Comparison of ENCODE assay signal across 9 cellular contexts in genomic region chr1:155070392-155070700, GRCh38. TPM values are rescaled to one million over a fixed set of nuclear protein-coding genes. Genes with fewer than 3 reads are reported as not detected.
DNase-seq lines count a peak whose midpoint lies in the region; ATAC-seq and TF ChIP-seq lines count a peak whose summit lies in the region.
"Had no signal": no experiment of that assay in that cellular context is flagged by ENCODE, and none has a peak within 500 bp of the region (broad histone marks: within the 10 kb centered on the region; RNA-seq: fewer than 3 reads in every experiment).

No MANE protein-coding gene starts in this region.

- no peak for ATAC-seq in activated T-cell treated with anti-CD3 and anti-CD28 coated beads, Interleukin-2, amount 50 U/mL, for 72 hours (replicated peaks in 1 of 2)
- ATAC-seq in memory B cell (ENCODE audit: low read depth) (no peak), GM21825 (IDR thresholded peaks at IDR 0.05; ENCODE audit: unreplicated experiment) (no peak)

- no peak overlapping the region for H3K27ac Mint-ChIP-seq in activated T-cell treated with anti-CD3 and anti-CD28 coated beads, Interleukin-2, amount 50 U/mL, for 72 hours
- H3K27ac Mint-ChIP-seq in brain (peak overlapping the region in 4 of 5 experiments; percentile 38 to 93 (median 76)), memory B cell (no peak overlapping the region)

- no peaks in the 10 kb centered on the region for H3K9me3 Mint-ChIP-seq in activated T-cell treated with anti-CD3 and anti-CD28 coated beads, Interleukin-2, amount 50 U/mL, for 72 hours
- H3K9me3 Mint-ChIP-seq in brain (no peaks in the 10 kb centered on the region), memory B cell (no peaks in the 10 kb centered on the region)

- no peak for TF ChIP-seq CTCF in brain (conservative IDR thresholded peaks at IDR 0.05)
- no peak for TF ChIP-seq CTCF in tibial artery (IDR thresholded peaks at IDR 0.05)

- no peaks in the 10 kb centered on the region for H3K27me3 Mint-ChIP-seq in activated T-cell treated with anti-CD3 and anti-CD28 coated beads, Interleukin-2, amount 50 U/mL, for 72 hours (ENCODE audit: low read depth)
- H3K27me3 Mint-ChIP-seq in brain (peaks cover 4% of the 10 kb centered on the region), memory B cell (no peaks in the 10 kb centered on the region)

- H3K27me3 ChIP-seq in tibial artery = no peaks in the 10 kb centered on the region

- peak overlapping the region; percentile 46 to 49 for H3K4me3 ChIP-seq in tibial artery

- no peak for DNase-seq in activated T-cell treated with anti-CD3 and anti-CD28 coated beads, Interleukin-2, amount 50 U/mL, for 72 hours
- no peak for DNase-seq in activated T-cell treated with anti-CD3 and anti-CD28 coated beads, Interleukin-2, amount 50 U/mL, for 1 hour
- DNase-seq in memory B cell (ENCODE audit: low spot score in 2 of 2) (no peak), tibial artery (no peak), NCI-H146 (lab: John Stamatoyannopoulos, UW) (no peak), NCI-H748 treated with DMSO at 0.1 percent for 48 hours (lab: John Stamatoyannopoulos, UW) (no peak)
- DNase-seq: foreskin melanocyte had no signal

- no peaks in the 10 kb centered on the region for H3K9me3 ChIP-seq in tibial artery

- peak overlapping the region in 1 of 2 donors; percentile 56 for H3K27ac ChIP-seq in tibial artery

- intact Hi-C loops in tibial artery (cut with DNase I; ENCODE audit: low total_unique reads) = no loop called here

- H3K4me3 Mint-ChIP-seq in activated T-cell treated with anti-CD3 and anti-CD28 coated beads, Interleukin-2, amount 50 U/mL, for 72 hours = peak overlapping the region; percentile 28 to 62
- H3K4me3 Mint-ChIP-seq in brain (peak overlapping the region; percentile 46 to 81 (median 72)), memory B cell (peak overlapping the region; percentile 47)

- H3K4me1 ChIP-seq in tibial artery = peaks cover 0 to 16% (median 13%) of the 10 kb centered on the region in 4 donors

- H3K4me1 Mint-ChIP-seq in activated T-cell treated with anti-CD3 and anti-CD28 coated beads, Interleukin-2, amount 50 U/mL, for 72 hours (ENCODE audit: low read depth) = peaks cover 19% of the 10 kb centered on the region
- H3K4me1 Mint-ChIP-seq in brain (peaks cover 50% of the 10 kb centered on the region), memory B cell (peaks cover 32% of the 10 kb centered on the region)

- peaks cover 0 to 1% of the 10 kb centered on the region in 2 donors for H3K36me3 Mint-ChIP-seq in activated T-cell treated with anti-CD3 and anti-CD28 coated beads, Interleukin-2, amount 50 U/mL, for 72 hours (ENCODE audit: insufficient read depth in 2 of 2)
- H3K36me3 Mint-ChIP-seq in brain (no peaks in the 10 kb centered on the region), memory B cell (peaks cover 14% of the 10 kb centered on the region)

- H3K36me3 ChIP-seq in tibial artery = peaks cover 0 to 23% (median 0%) of the 10 kb centered on the region in 3 donors

RNA-seq across cellular contexts. Expression of gene EFNA4, which starts 6.8 kb away (rescaled TPM):
- total RNA-seq in activated T-cell treated with anti-CD3 and anti-CD28 coated beads, Interleukin-2, amount 50 U/mL, for 72 hours = 1 to 10 TPM; 3.4 to 4.0 TPM
- polyA plus RNA-seq in brain (ENCODE audit: insufficient read depth, low read depth, low replicate concordance) = 1.6 TPM

RNA-seq across cellular contexts. Expression of gene EFNA3, which starts 8.3 kb away (rescaled TPM):
- 1 to 10 TPM; 4.1 to 4.7 TPM for total RNA-seq in activated T-cell treated with anti-CD3 and anti-CD28 coated beads, Interleukin-2, amount 50 U/mL, for 72 hours
- 34.9 TPM for polyA plus RNA-seq in brain (ENCODE audit: insufficient read depth, low read depth, low replicate concordance)

RNA-seq across cellular contexts. Expression of gene ADAM15, which starts 19.2 kb away (rescaled TPM):
- total RNA-seq in activated T-cell treated with anti-CD3 and anti-CD28 coated beads, Interleukin-2, amount 50 U/mL, for 72 hours = 10 to 100 TPM; 40.8 to 42.1 TPM
- polyA plus RNA-seq in brain (ENCODE audit: insufficient read depth, low read depth, low replicate concordance) = 40.1 TPM

RNA-seq across cellular contexts. Expression of gene DCST1, which starts 36.7 kb away (rescaled TPM):
- total RNA-seq in activated T-cell treated with anti-CD3 and anti-CD28 coated beads, Interleukin-2, amount 50 U/mL, for 72 hours = under 1 TPM in 1 of 2 donors, not detected in 1; 0.10 TPM
- not detected for polyA plus RNA-seq in brain (ENCODE audit: insufficient read depth, low read depth, low replicate concordance)

RNA-seq across cellular contexts. Expression of gene DCST2, which starts 36.8 kb away (rescaled TPM):
- 1 to 10 TPM; 1.1 to 1.4 TPM for total RNA-seq in activated T-cell treated with anti-CD3 and anti-CD28 coated beads, Interleukin-2, amount 50 U/mL, for 72 hours
- polyA plus RNA-seq in brain (ENCODE audit: insufficient read depth, low read depth, low replicate concordance) = 0.81 TPM

Comparison
In these comparisons a context has a peak if more than half of its experiments do, and no peak if none do; other contexts are left out.
1. H3K27ac Mint-ChIP-seq: peak in brain (4 of 5); none in activated T-cell treated with anti-CD3 and anti-CD28 coated beads, Interleukin-2, amount 50 U/mL, for 72 hours (single experiment) and memory B cell (single experiment).
2. Peak in every context shown above with its lines, with median percentiles within 50 percentile points of each other: H3K4me3 Mint-ChIP-seq.